14 cellular contexts compared by ENCODE assay signal in the genomic region with DNA sequence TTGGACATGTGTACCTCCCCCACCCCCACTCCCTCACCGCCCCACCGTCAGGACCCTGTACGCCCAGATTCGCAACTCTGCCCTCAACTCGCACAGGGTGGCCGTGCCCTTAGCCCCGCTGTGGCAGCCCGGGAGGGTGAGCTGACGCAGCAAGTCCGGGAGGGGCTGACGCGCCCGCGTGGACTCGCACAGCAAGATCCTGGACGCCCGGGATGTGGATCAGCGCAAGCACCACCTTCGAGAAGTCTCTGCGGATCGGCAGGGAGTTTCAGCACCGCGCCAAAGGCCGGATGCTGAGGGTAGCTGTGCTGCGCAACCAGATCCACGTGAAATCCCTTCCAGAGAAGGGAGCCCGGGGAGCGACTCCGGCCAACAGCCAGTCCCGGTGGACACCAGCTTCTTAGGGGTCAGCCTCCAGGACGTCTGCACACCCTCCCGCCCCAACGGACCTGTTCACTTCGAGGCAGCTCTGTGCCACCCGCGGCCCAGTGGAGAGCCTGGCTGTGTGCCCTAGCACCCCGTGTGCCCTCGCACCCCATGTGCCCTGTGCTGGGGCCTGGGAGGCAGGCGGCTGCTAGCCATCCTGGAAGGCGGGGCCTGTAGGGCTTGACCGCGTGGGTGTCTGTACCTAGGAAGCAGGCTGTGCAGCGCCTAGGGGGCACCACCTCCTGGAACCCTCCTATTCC. TPM values are rescaled to one million over a fixed set of nuclear protein-coding genes. Genes with fewer than 3 reads are reported as not detected.
DNase-seq lines count a peak whose midpoint lies in the region; ATAC-seq and TF ChIP-seq lines count a peak whose summit lies in the region.
"Had no signal": no experiment of that assay in that cellular context is flagged by ENCODE, and none has a peak within 500 bp of the region (broad histone marks: within the 10 kb centered on the region; RNA-seq: fewer than 3 reads in every experiment).

No MANE protein-coding gene starts in this region.

- H3K27me3 ChIP-seq in foreskin keratinocyte: peaks cover 43% of the 10 kb centered on the region
- peaks cover 0 to 48% (median 15%) of the 10 kb centered on the region in 3 donors for H3K27me3 ChIP-seq in stomach
- H3K27me3 ChIP-seq: hepatocyte, testis had no signal

- H3K4me1 Mint-ChIP-seq in activated B cell treated with CpG ODN at 0.5 μM for 24 hours: peaks cover 11% of the 10 kb centered on the region
- H3K4me1 Mint-ChIP-seq in stimulated activated effector memory CD8-positive, alpha-beta T cell treated with anti-CD3 and anti-CD28 coated beads, Interleukin-12 subunit alpha, Interleukin-12 subunit beta, amount 100 ng/mL, for 72 hours: peaks cover 8% of the 10 kb centered on the region

- peaks cover 13% of the 10 kb centered on the region for H3K27me3 Mint-ChIP-seq in activated B cell treated with CpG ODN at 0.5 μM for 24 hours

- no peak overlapping the region for H3K27ac Mint-ChIP-seq in activated B cell treated with CpG ODN at 0.5 μM for 24 hours
- H3K27ac Mint-ChIP-seq in stimulated activated effector memory CD8-positive, alpha-beta T cell treated with anti-CD3 and anti-CD28 coated beads, Interleukin-12 subunit alpha, Interleukin-12 subunit beta, amount 100 ng/mL, for 72 hours: no peak overlapping the region
- H3K27ac Mint-ChIP-seq: progenitor cell of endocrine pancreas had no signal

- DNase-seq in activated CD4-positive, CD25-positive, alpha-beta regulatory T cell treated with anti-CD3 and anti-CD28 coated beads, Interleukin-2, amount 50 U/mL, for 72 hours: peak; percentile 32
- DNase-seq in activated CD4-positive, CD25-positive, alpha-beta regulatory T cell (lab: John Stamatoyannopoulos, UW): no peak
- DNase-seq in activated B cell treated with CpG ODN at 0.5 μM for 24 hours (peak; percentile 15), foreskin keratinocyte (no peak), SHP77 (lab: John Stamatoyannopoulos, UW) (no peak), stomach (no peak), HEK293T (ENCODE audit: extremely low spot score) (no peak)
- no peak for DNase-seq in stimulated activated effector memory CD8-positive, alpha-beta T cell treated with anti-CD3 and anti-CD28 coated beads, Interleukin-12 subunit alpha, Interleukin-12 subunit beta, amount 100 ng/mL, for 72 hours (ENCODE audit: low spot score in 2 of 2)
- DNase-seq: DMS79, NCI-H2227 treated with DMSO at 0.1 percent for 48 hours, testis had no signal

- intact Hi-C loops in activated B cell treated with CpG ODN at 0.5 μM for 24 hours (cut with micrococcal nuclease): loop anchor here (2.0 kb wide), 1 partner anchor 13 kb away; no protein-coding TSS in a partner anchor
- intact Hi-C loops in stomach (cut with DNase I; ENCODE audit: low total_unique reads): no loop called here

- CTCF ChIA-PET in activated B cell treated with CpG ODN at 0.5 μM for 24 hours (lab: Charles Lee) (no interaction called here), HEK293T (lab: Yijun Ruan, JAX) (no interaction called here)

- POLR2A ChIA-PET in activated B cell treated with CpG ODN at 0.5 μM for 24 hours (lab: Charles Lee) (interaction anchor here (0.7 kb wide), 1 partner anchor 64 kb away, joined by 5 read pairs; no protein-coding TSS in a partner anchor), HEK293T (lab: Yijun Ruan, JAX) (no interaction called here)

- no peaks in the 10 kb centered on the region for H3K36me3 Mint-ChIP-seq in activated B cell treated with CpG ODN at 0.5 μM for 24 hours (ENCODE audit: low read depth)
- H3K36me3 Mint-ChIP-seq in stimulated activated effector memory CD8-positive, alpha-beta T cell treated with anti-CD3 and anti-CD28 coated beads, Interleukin-12 subunit alpha, Interleukin-12 subunit beta, amount 100 ng/mL, for 72 hours: no peaks in the 10 kb centered on the region

- no peak overlapping the region for H3K4me3 ChIP-seq in stomach
- H3K4me3 ChIP-seq: hepatocyte had no signal

- 23 to 52% (median 28%) methylated on average over 30 to 43 of the region's 43 CpGs for WGBS in stomach, 5 donors

- H3K4me1 ChIP-seq in foreskin keratinocyte (no peaks in the 10 kb centered on the region), stomach (no peaks in the 10 kb centered on the region)
- H3K4me1 ChIP-seq: testis had no signal

- H3K27ac ChIP-seq in foreskin keratinocyte: no peak overlapping the region
- no peak overlapping the region for H3K27ac ChIP-seq in stomach
- H3K27ac ChIP-seq: hepatocyte, testis had no signal

- H3K36me3 ChIP-seq in stomach: no peaks in the 10 kb centered on the region

- ATAC-seq in activated B cell treated with CpG ODN at 0.5 μM for 24 hours (ENCODE audit: low read depth) (no peak), foreskin keratinocyte (peak; percentile 43)
- ATAC-seq in stimulated activated effector memory CD8-positive, alpha-beta T cell treated with anti-CD3 and anti-CD28 coated beads, Interleukin-12 subunit alpha, Interleukin-12 subunit beta, amount 100 ng/mL, for 72 hours: peak; percentile 39

- H3K4me3 Mint-ChIP-seq in activated B cell treated with CpG ODN at 0.5 μM for 24 hours: no peak overlapping the region
- H3K4me3 Mint-ChIP-seq in stimulated activated effector memory CD8-positive, alpha-beta T cell treated with anti-CD3 and anti-CD28 coated beads, Interleukin-12 subunit alpha, Interleukin-12 subunit beta, amount 100 ng/mL, for 72 hours: no peak overlapping the region

- TF ChIP-seq POLR2A in stomach (IDR thresholded peaks at IDR 0.05): no peak

- TF ChIP-seq CTCF in activated B cell treated with CpG ODN at 0.5 μM for 24 hours (IDR thresholded peaks at IDR 0.05) (no peak), foreskin keratinocyte (conservative IDR thresholded peaks at IDR 0.05) (no peak), stomach (IDR thresholded peaks at IDR 0.05) (no peak)

- no peaks in the 10 kb centered on the region for H3K9me3 ChIP-seq in stomach
- H3K9me3 ChIP-seq: testis had no signal

- H3K9me3 Mint-ChIP-seq in activated B cell treated with CpG ODN at 0.5 μM for 24 hours: no peaks in the 10 kb centered on the region
- no peaks in the 10 kb centered on the region for H3K9me3 Mint-ChIP-seq in stimulated activated effector memory CD8-positive, alpha-beta T cell treated with anti-CD3 and anti-CD28 coated beads, Interleukin-12 subunit alpha, Interleukin-12 subunit beta, amount 100 ng/mL, for 72 hours

- TF ChIP-seq EP300 in stomach (IDR thresholded peaks at IDR 0.05): no peak

TF ChIP-seq in HEK293T, 16 proteins besides CTCF, POLR2A, EP300 and RAD21:
- TF ChIP-seq FOXA1 (IDR thresholded peaks at IDR 0.05) (no peak), HDGF (IDR thresholded peaks at IDR 0.05; ENCODE audit: borderline replicate concordance) (no peak), NFRKB (IDR thresholded peaks at IDR 0.05) (no peak), TARDBP (IDR thresholded peaks at IDR 0.05) (no peak), ARNT (IDR thresholded peaks at IDR 0.05) (no peak)

RNA-seq across cellular contexts. Expression of gene GJA10, which starts 6.7 kb away (rescaled TPM):
- total RNA-seq in activated B cell treated with CpG ODN at 0.5 μM for 24 hours (not detected in 2 replicates), foreskin keratinocyte (not detected in 2 replicates), stomach (not detected)
- polyA plus RNA-seq in foreskin keratinocyte (not detected in 2 replicates), stomach (not detected)
- total RNA-seq: astrocyte, hepatocyte, progenitor cell of endocrine pancreas had no signal
- polyA plus RNA-seq: hepatocyte had no signal

RNA-seq across cellular contexts. Expression of gene CASP8AP2, which starts 57.9 kb away (rescaled TPM):
- 17.1 and 17.8 TPM in 2 replicates for total RNA-seq in activated B cell treated with CpG ODN at 0.5 μM for 24 hours
- 16.1 and 17.8 TPM in 2 replicates for total RNA-seq in foreskin keratinocyte
- polyA plus RNA-seq in foreskin keratinocyte: 3.0 TPM in 2 replicates
- total RNA-seq in stomach: 10 to 100 TPM in 4 of 5 donors, 1 to 10 TPM in 1; 4.3 to 35.3 (median 20.2) TPM
- polyA plus RNA-seq in stomach: 1 to 10 TPM; 3.1 to 6.6 (median 4.9) TPM

Comparison
In these comparisons a context has a peak if more than half of its experiments do, and no peak if none do; other contexts are left out.
1. DNase-seq: peak in activated CD4-positive, CD25-positive, alpha-beta regulatory T cell treated with anti-CD3 and anti-CD28 coated beads, Interleukin-2, amount 50 U/mL, for 72 hours (single experiment) and activated B cell treated with CpG ODN at 0.5 μM for 24 hours (single experiment); none in activated CD4-positive, CD25-positive, alpha-beta regulatory T cell (0 of 4), foreskin keratinocyte (0 of 2), stimulated activated effector memory CD8-positive, alpha-beta T cell treated with anti-CD3 and anti-CD28 coated beads, Interleukin-12 subunit alpha, Interleukin-12 subunit beta, amount 100 ng/mL, for 72 hours (0 of 2), SHP77 (0 of 2), stomach (single experiment) and HEK293T (single experiment).